ENCODE assay signal across 18 cellular contexts in the genomic region with DNA sequence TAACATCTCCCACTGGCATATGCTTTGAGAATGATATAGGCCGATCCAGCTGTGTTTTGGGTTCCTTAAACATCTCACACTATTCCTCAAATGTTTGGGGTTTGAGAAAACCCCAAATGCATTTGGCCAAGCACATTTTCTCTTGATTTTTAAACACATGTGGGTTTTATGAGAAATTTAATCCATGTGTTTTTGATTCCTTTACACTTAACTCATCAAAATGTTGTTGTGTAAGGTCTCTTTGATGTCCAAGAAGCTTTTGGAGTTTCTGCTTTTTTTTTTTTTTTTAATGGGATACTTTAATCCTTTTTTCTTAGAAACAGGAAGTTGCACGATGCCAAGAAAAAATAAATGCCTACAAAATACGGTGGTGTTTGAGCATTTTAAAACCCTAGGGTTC.
A peak's percentile ranks its signal among the peaks of the same experiment; 100 is the strongest.
DNase-seq lines count a peak whose midpoint lies in the region; ATAC-seq, FAIRE-seq and TF ChIP-seq lines count a peak whose summit lies in the region.
"Had no signal": no experiment of that assay in that cellular context is flagged by ENCODE, and none has a peak within 500 bp of the region (broad histone marks: within the 10 kb centered on the region; RNA-seq: fewer than 3 reads in every experiment).

No MANE protein-coding gene starts in this region.

- no peaks in the 10 kb centered on the region for H3K27me3 ChIP-seq in adipocyte (replicated peaks; ENCODE audit: control insufficient read depth, insufficient read depth, low read length)
- H3K27me3 ChIP-seq: hepatocyte, stomach, uterus had no signal

- H3K9ac ChIP-seq in adipocyte (ENCODE audit: low read length), result no peak overlapping the region

- H3K9me3 ChIP-seq in adipocyte (ENCODE audit: control insufficient read depth, low read length), result no peaks in the 10 kb centered on the region
- H3K9me3 ChIP-seq: stomach, uterus had no signal

- DNase-seq in AG08395 (ENCODE audit: low spot score) (peak; percentile 69), H4 (ENCODE audit: low spot score) (peak; percentile 75), adipocyte (ENCODE audit: low read depth) (peak; percentile 82), fibroblast of villous mesenchyme (ENCODE audit: low read depth) (peak; percentile 94), NCI-H1048 (lab: John Stamatoyannopoulos, UW) (no peak), urothelium cell line (ENCODE audit: low spot score) (no peak)
- DNase-seq: activated gamma-delta T cell treated with Interleukin-2 at 50 U/mL for 16 hours, aorta, dermis blood vessel endothelial cell, NCI-H2171, NCI-H774, RPMI8226, stomach, T-cell, uterus had no signal

- no peak for ATAC-seq in HG03095 (IDR thresholded peaks at IDR 0.05; ENCODE audit: unreplicated experiment)
- ATAC-seq in HG02840 (IDR thresholded peaks at IDR 0.05; ENCODE audit: low FRiP score, unreplicated experiment), result no peak
- ATAC-seq: T-cell had no signal

- no peaks in the 10 kb centered on the region for H3K36me3 ChIP-seq in adipocyte (ENCODE audit: control insufficient read depth, insufficient read depth, low read length, severe bottlenecking)
- H3K36me3 ChIP-seq: stomach, uterus had no signal

- peaks cover 15% of the 10 kb centered on the region for H3K4me1 ChIP-seq in adipocyte (ENCODE audit: control insufficient read depth, insufficient read depth, low read length)
- H3K4me1 ChIP-seq: stomach, uterus had no signal

- FAIRE-seq in urothelium cell line (lab: Jason Lieb, UNC), result no peak

- H3K4me3 ChIP-seq in adipocyte (ENCODE audit: low read length), result no peak overlapping the region
- H3K4me3 ChIP-seq in fibroblast of villous mesenchyme (ENCODE audit: low read depth, low read length), result no peak overlapping the region
- H3K4me3 ChIP-seq: hepatocyte, stomach, uterus had no signal

- no peak for TF ChIP-seq CTCF in fibroblast of villous mesenchyme (IDR thresholded peaks at IDR 0.05; ENCODE audit: insufficient read depth, low read depth, low read length)

Comparison
In these comparisons a context has a peak if more than half of its experiments do, and no peak if none do; other contexts are left out.
1. DNase-seq: peak in AG08395 (single experiment), H4 (single experiment), adipocyte (single experiment) and fibroblast of villous mesenchyme (single experiment); none in NCI-H1048 (single experiment) and urothelium cell line (single experiment).